ENCODE assay signal across 22 cellular contexts in the genomic region with DNA sequence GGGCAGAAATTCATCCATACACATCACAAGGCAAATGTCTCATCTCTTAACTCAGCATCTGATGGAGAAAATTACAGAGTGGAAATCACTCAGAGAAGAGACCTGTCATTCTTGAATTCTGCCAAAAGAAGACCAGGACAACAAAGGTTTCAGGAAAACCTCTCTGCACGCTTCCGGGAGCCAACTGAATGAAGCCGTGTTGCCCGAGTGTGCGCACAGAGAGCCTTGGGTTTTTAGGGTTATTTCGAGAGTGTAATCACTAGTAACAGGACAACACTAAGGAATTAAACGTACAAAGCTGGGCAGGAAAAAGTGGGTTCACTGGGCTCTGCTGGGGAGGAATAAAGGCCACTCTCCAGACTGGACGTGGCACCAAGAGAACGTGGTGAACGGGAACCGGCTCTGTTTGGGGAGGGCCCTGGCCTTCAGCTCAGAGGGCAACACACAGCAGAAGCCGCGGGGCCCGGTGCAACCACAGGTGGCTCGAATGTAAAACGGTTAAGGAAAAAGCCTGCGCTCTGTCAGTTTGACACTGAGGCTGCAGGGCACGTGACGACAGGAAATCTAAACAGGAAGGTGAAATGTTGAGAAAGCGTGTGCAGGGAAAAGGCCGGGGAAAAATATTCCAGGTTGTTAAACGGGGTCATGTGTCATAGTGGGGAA.
DNase-seq lines count a peak whose midpoint lies in the region; ATAC-seq, FAIRE-seq and TF ChIP-seq lines count a peak whose summit lies in the region.
"Had no signal": no experiment of that assay in that cellular context is flagged by ENCODE, and none has a peak within 500 bp of the region (broad histone marks: within the 10 kb centered on the region; RNA-seq: fewer than 3 reads in every experiment).

No MANE protein-coding gene starts in this region.

- peaks cover 11% of the 10 kb centered on the region; the same call in 1 of the 2 replicates for H4K20me1 ChIP-seq in K562 (replicated peaks; ENCODE audit: control insufficient read depth, insufficient read depth, low read length)

- CTCF ChIA-PET in K562 (lab: Yijun Ruan, JAX; ENCODE audit: low intra/inter-chr PET ratio) = no interaction called here

- TF ChIP-seq CTCF in natural killer cell (IDR thresholded peaks at IDR 0.05) (no peak), K562 (IDR thresholded peaks at IDR 0.05 in 2 of 3, conservative IDR thresholded peaks at IDR 0.05 in 1 of 3; ENCODE audit: insufficient read depth in 2 of 3, low read depth in 1 of 3, low read length in 3 of 3) (no peak), upper lobe of right lung (IDR thresholded peaks at IDR 0.05) (no peak), chondrocyte (IDR thresholded peaks at IDR 0.05) (no peak)

- no peaks in the 10 kb centered on the region for H3K36me3 Mint-ChIP-seq in natural killer cell treated with Interleukin-12 subunit alpha and Interleukin-12 subunit beta and Interleukin-15 and Interleukin-18, amount 100 ng/mL, for 72 hours
- no peaks in the 10 kb centered on the region for H3K36me3 Mint-ChIP-seq in natural killer cell
- H3K36me3 Mint-ChIP-seq in chondrocyte (ENCODE audit: low read depth) = no peaks in the 10 kb centered on the region
- H3K36me3 Mint-ChIP-seq: stimulated activated memory B cell treated with anti-CD40 and anti-IgM and Interleukin-4, amounts not matched to agents 10 μg/mL and 1 μg/mL and 100 μg/mL, for 72 hours had no signal

- POLR2A ChIA-PET in K562 (lab: Yijun Ruan, JAX) = no interaction called here

- no peak for TF ChIP-seq RAD21 in K562 (CRISPR knock-in tag; conservative IDR thresholded peaks at IDR 0.05 in 1 of 2, IDR thresholded peaks at IDR 0.05 in 1 of 2)

- H3K27ac ChIP-seq in K562 (ENCODE audit: extremely low read depth, low read depth, low read length) (no peak overlapping the region), upper lobe of right lung (no peak overlapping the region)
- H3K27ac ChIP-seq: heart right ventricle, thoracic aorta had no signal

- intact Hi-C loops in natural killer cell (cut with micrococcal nuclease) (no loop called here), K562 (cut with micrococcal nuclease) (no loop called here), upper lobe of right lung (cut with DNase I) (no loop called here)

- H3K9me3 ChIP-seq in K562 (replicated peaks; ENCODE audit: control insufficient read depth, insufficient read depth, low read depth, low read length) (no peaks in the 10 kb centered on the region), upper lobe of right lung (no peaks in the 10 kb centered on the region)
- H3K9me3 ChIP-seq: heart right ventricle, thoracic aorta had no signal

- H3K4me3 Mint-ChIP-seq in natural killer cell treated with Interleukin-12 subunit alpha and Interleukin-12 subunit beta and Interleukin-15 and Interleukin-18, amount 100 ng/mL, for 72 hours = no peak overlapping the region
- no peak overlapping the region for H3K4me3 Mint-ChIP-seq in natural killer cell
- H3K4me3 Mint-ChIP-seq in chondrocyte (ENCODE audit: unreplicated experiment) = no peak overlapping the region
- H3K4me3 Mint-ChIP-seq: activated B cell treated with CpG ODN at 0.5 μM for 24 hours; endodermal cell; stimulated activated memory B cell treated with anti-CD40 and anti-IgM and Interleukin-4, amounts not matched to agents 10 μg/mL and 1 μg/mL and 100 μg/mL, for 72 hours; T-helper 1 cell treated with Interleukin-12 subunit alpha and Interleukin-12 subunit beta and Interleukin-4 antibody, amounts not matched to agents 30 μg/mL and 1 μg/mL, for 36 hours had no signal

- peaks cover 64 to 90% of the 10 kb centered on the region in 2 experiments for H3K27me3 ChIP-seq in K562 (ENCODE audit: control insufficient read depth in 2 of 2, insufficient read depth in 2 of 2, low read length in 2 of 2)
- no peaks in the 10 kb centered on the region for H3K27me3 ChIP-seq in upper lobe of right lung

- TF ChIP-seq POLR2A in K562 (conservative IDR thresholded peaks at IDR 0.05) = no peak

- no peak for FAIRE-seq in K562 (lab: Jason Lieb, UNC)
- FAIRE-seq: G401.6, GM12878 had no signal

- no peak for ATAC-seq in natural killer cell treated with Interleukin-12 subunit alpha and Interleukin-12 subunit beta and Interleukin-15 and Interleukin-18, amount 100 ng/mL, for 72 hours
- ATAC-seq in natural killer cell (no peak), K562 (no peak), upper lobe of right lung (no peak), GM18498 (IDR thresholded peaks at IDR 0.05; ENCODE audit: unreplicated experiment) (no peak)
- ATAC-seq: GM12878; stimulated activated memory B cell treated with anti-CD40 and anti-IgM and Interleukin-4, amounts not matched to agents 10 μg/mL and 1 μg/mL and 100 μg/mL, for 72 hours had no signal

- DNase-seq in natural killer cell treated with Interleukin-12 subunit alpha and Interleukin-12 subunit beta and Interleukin-15 and Interleukin-18, amount 100 ng/mL, for 72 hours (ENCODE audit: low spot score) = peak; percentile 50
- DNase-seq in natural killer cell (no peak), MV-4-11 (lab: John Stamatoyannopoulos, UW) (peak; percentile 72), K562 (ENCODE audit: extremely low read depth in 1 of 4, low spot score in 3 of 4) (no peak), upper lobe of right lung (peak; percentile 46), HCEC 1CT (no peak), chondrocyte (ENCODE audit: low spot score) (no peak)
- DNase-seq: activated B cell treated with CpG ODN at 0.5 μM for 24 hours, aorta, Calu3, endodermal cell, heart right ventricle, mammary epithelial cell, NCI-H1436, NCI-H2171 treated with DMSO at 0.1 percent for 48 hours had no signal

- H3K36me3 ChIP-seq in K562 (ENCODE audit: control insufficient read depth, insufficient read depth, low read length) = no peaks in the 10 kb centered on the region
- no peaks in the 10 kb centered on the region for H3K36me3 ChIP-seq in upper lobe of right lung
- H3K36me3 ChIP-seq: heart right ventricle, thoracic aorta had no signal

- no peak overlapping the region for H3K9ac ChIP-seq in K562 (ENCODE audit: insufficient read depth in 1 of 2, low read depth in 2 of 2, low read length in 2 of 2)

- H3K4me1 ChIP-seq in K562 (replicated peaks in 1 of 2; ENCODE audit: control insufficient read depth in 2 of 2, insufficient read depth in 2 of 2, low read length in 2 of 2) = peaks cover 0 to 9% of the 10 kb centered on the region in 2 experiments; a peak in 1 of 5 replicates
- H3K4me1 ChIP-seq in upper lobe of right lung = no peaks in the 10 kb centered on the region

- H3K79me2 ChIP-seq in K562 (ENCODE audit: control insufficient read depth, insufficient read depth, low read length) = no peaks in the 10 kb centered on the region

- peaks cover 0 to 10% of the 10 kb centered on the region in 2 donors for H3K27me3 Mint-ChIP-seq in natural killer cell treated with Interleukin-12 subunit alpha and Interleukin-12 subunit beta and Interleukin-15 and Interleukin-18, amount 100 ng/mL, for 72 hours
- H3K27me3 Mint-ChIP-seq in natural killer cell (ENCODE audit: low read depth in 2 of 2) = peaks cover 0 to 3% of the 10 kb centered on the region in 2 donors
- H3K27me3 Mint-ChIP-seq in chondrocyte (ENCODE audit: low read depth) = peaks cover 36% of the 10 kb centered on the region

- no TSS peak for BruUV-seq in K562 (replicated peaks; lab: Mats Ljungman, UMichigan)

- no peaks in the 10 kb centered on the region for H3K9me1 ChIP-seq in K562 (ENCODE audit: control insufficient read depth, insufficient read depth, low read length)

- under 1% methylated on average over 22 of the region's 22 CpGs for WGBS in K562 (ENCODE audit: insufficient coverage, low coverage, missing lambda C conversion rate)

- no peak for TF ChIP-seq EP300 in K562 (IDR thresholded peaks at IDR 0.05; ENCODE audit: low read length)

- H3K9me3 Mint-ChIP-seq in natural killer cell treated with Interleukin-12 subunit alpha and Interleukin-12 subunit beta and Interleukin-15 and Interleukin-18, amount 100 ng/mL, for 72 hours = no peaks in the 10 kb centered on the region
- H3K9me3 Mint-ChIP-seq in natural killer cell (no peaks in the 10 kb centered on the region), chondrocyte (ENCODE audit: low read depth) (peaks cover 4% of the 10 kb centered on the region)
- H3K9me3 Mint-ChIP-seq: activated B cell treated with CpG ODN at 0.5 μM for 24 hours; activated T-helper 2 cell treated with anti-CD3 and anti-CD28 coated beads, Interferon-gamma antibody, Interleukin-2, Interleukin-4, amounts not matched to agents 10 μg/mL and 5 μg/mL and 100 μg/mL, durations not matched to agents 14 hours and 24 hours and 36 hours; endodermal cell; stimulated activated memory B cell treated with anti-CD40 and anti-IgM and Interleukin-4, amounts not matched to agents 10 μg/mL and 1 μg/mL and 100 μg/mL, for 72 hours; T-helper 1 cell treated with Interleukin-12 subunit alpha and Interleukin-12 subunit beta and Interleukin-4 antibody, amounts not matched to agents 30 μg/mL and 1 μg/mL, for 36 hours had no signal

- no peak overlapping the region for H3K4me3 ChIP-seq in K562
- no peak overlapping the region for H3K4me3 ChIP-seq in upper lobe of right lung
- H3K4me3 ChIP-seq: GM12878, heart right ventricle, thoracic aorta had no signal

- H3K4me2 ChIP-seq in K562 (ENCODE audit: insufficient read depth, low read length) = no peak overlapping the region

- no peak overlapping the region for H2AFZ ChIP-seq in K562 (ENCODE audit: low read depth, low read length)

- H3K4me1 Mint-ChIP-seq in natural killer cell treated with Interleukin-12 subunit alpha and Interleukin-12 subunit beta and Interleukin-15 and Interleukin-18, amount 100 ng/mL, for 72 hours (ENCODE audit: low read depth in 2 of 2) = no peaks in the 10 kb centered on the region
- H3K4me1 Mint-ChIP-seq in natural killer cell = peaks cover 0 to 6% of the 10 kb centered on the region in 2 donors
- peaks cover 8% of the 10 kb centered on the region for H3K4me1 Mint-ChIP-seq in chondrocyte (ENCODE audit: low read depth)
- H3K4me1 Mint-ChIP-seq: endodermal cell; stimulated activated memory B cell treated with anti-CD40 and anti-IgM and Interleukin-4, amounts not matched to agents 10 μg/mL and 1 μg/mL and 100 μg/mL, for 72 hours had no signal

- no peak overlapping the region for H3K27ac Mint-ChIP-seq in natural killer cell treated with Interleukin-12 subunit alpha and Interleukin-12 subunit beta and Interleukin-15 and Interleukin-18, amount 100 ng/mL, for 72 hours
- H3K27ac Mint-ChIP-seq in natural killer cell (no peak overlapping the region), chondrocyte (ENCODE audit: unreplicated experiment) (no peak overlapping the region)
- H3K27ac Mint-ChIP-seq: activated B cell treated with CpG ODN at 0.5 μM for 24 hours; activated T-helper 2 cell treated with anti-CD3 and anti-CD28 coated beads, Interferon-gamma antibody, Interleukin-2, Interleukin-4, amounts not matched to agents 10 μg/mL and 5 μg/mL and 100 μg/mL, durations not matched to agents 14 hours and 24 hours and 36 hours; endodermal cell; stimulated activated memory B cell treated with anti-CD40 and anti-IgM and Interleukin-4, amounts not matched to agents 10 μg/mL and 1 μg/mL and 100 μg/mL, for 72 hours; T-helper 1 cell treated with Interleukin-12 subunit alpha and Interleukin-12 subunit beta and Interleukin-4 antibody, amounts not matched to agents 30 μg/mL and 1 μg/mL, for 36 hours had no signal

- in situ Hi-C loops in K562 (cut with MboI) = no loop called here

TF ChIP-seq in K562, 482 proteins besides CTCF, POLR2A, EP300 and RAD21 (continues in another document):
- no peak for TF ChIP-seq BRD4 (IDR thresholded peaks at IDR 0.05)

Comparison
In these comparisons a context has a peak if more than half of its experiments do, and no peak if none do; other contexts are left out.
1. DNase-seq: peak in natural killer cell treated with Interleukin-12 subunit alpha and Interleukin-12 subunit beta and Interleukin-15 and Interleukin-18, amount 100 ng/mL, for 72 hours (single experiment), MV-4-11 (single experiment) and upper lobe of right lung (single experiment); none in natural killer cell (single experiment), K562 (0 of 4), HCEC 1CT (single experiment) and chondrocyte (single experiment).